ENCODE assay signal across 21 cellular contexts in genomic region chr3:155409336-155409735, GRCh38.
"Had no signal": no experiment of that assay in that cellular context is flagged by ENCODE, and none has a peak within 500 bp of the region (broad histone marks: within the 10 kb centered on the region; RNA-seq: fewer than 3 reads in every experiment).

No MANE protein-coding gene starts in this region.

- DNase-seq: islet precursor cell; left ventricle myocardium inferior; naive thymus-derived CD8-positive, alpha-beta T cell; occipital lobe; spleen; stimulated activated CD4-positive, alpha-beta T cell treated with anti-CD3 and anti-CD28 coated beads, Interleukin-4, amount 100 ng/mL, for 24 hours; stimulated activated naive CD4-positive, alpha-beta T cell treated with Interleukin-2 at 50 U/mL for 16 hours; stimulated activated naive CD8-positive, alpha-beta T cell treated with anti-CD3 and anti-CD28 coated beads, Interleukin-15, amount 100 ng/mL, for 72 hours; substantia nigra; uterus had no signal

- H3K27ac Mint-ChIP-seq: naive thymus-derived CD8-positive, alpha-beta T cell; nephron; stimulated activated effector memory CD8-positive, alpha-beta T cell treated with anti-CD3 and anti-CD28 coated beads, Interleukin-12 subunit alpha, Interleukin-12 subunit beta, amount 100 ng/mL, for 72 hours; type B pancreatic cell had no signal

- H3K4me1 ChIP-seq: left ventricle myocardium inferior, right atrium auricular region, spleen, tibial nerve, uterus had no signal

- H3K4me3 ChIP-seq: hepatocyte, left ventricle myocardium inferior, lung, right atrium auricular region, skin epidermis, spleen, tibial nerve, uterus had no signal

- H3K36me3 Mint-ChIP-seq: naive thymus-derived CD8-positive, alpha-beta T cell; stimulated activated effector memory CD8-positive, alpha-beta T cell treated with anti-CD3 and anti-CD28 coated beads, Interleukin-12 subunit alpha, Interleukin-12 subunit beta, amount 100 ng/mL, for 72 hours; type B pancreatic cell had no signal

- H3K27ac ChIP-seq: hepatocyte, left ventricle myocardium inferior, neutrophil, right atrium auricular region, skin epidermis, spleen, tibial nerve, uterus had no signal

- H3K4me1 Mint-ChIP-seq: naive thymus-derived CD8-positive, alpha-beta T cell; nephron; stimulated activated effector memory CD8-positive, alpha-beta T cell treated with anti-CD3 and anti-CD28 coated beads, Interleukin-12 subunit alpha, Interleukin-12 subunit beta, amount 100 ng/mL, for 72 hours; stimulated activated naive CD8-positive, alpha-beta T cell treated with anti-CD3 and anti-CD28 coated beads, Interleukin-15, amount 100 ng/mL, for 72 hours had no signal

- H3K27me3 Mint-ChIP-seq: stimulated activated naive CD8-positive, alpha-beta T cell treated with anti-CD3 and anti-CD28 coated beads, Interleukin-15, amount 100 ng/mL, for 72 hours; type B pancreatic cell had no signal

- H3K4me3 Mint-ChIP-seq: naive thymus-derived CD8-positive, alpha-beta T cell; nephron; neural crest cell; stimulated activated effector memory CD8-positive, alpha-beta T cell treated with anti-CD3 and anti-CD28 coated beads, Interleukin-12 subunit alpha, Interleukin-12 subunit beta, amount 100 ng/mL, for 72 hours; stimulated activated naive CD8-positive, alpha-beta T cell treated with anti-CD3 and anti-CD28 coated beads, Interleukin-15, amount 100 ng/mL, for 72 hours; type B pancreatic cell had no signal

- H3K9me3 Mint-ChIP-seq: naive thymus-derived CD8-positive, alpha-beta T cell; nephron; stimulated activated effector memory CD8-positive, alpha-beta T cell treated with anti-CD3 and anti-CD28 coated beads, Interleukin-12 subunit alpha, Interleukin-12 subunit beta, amount 100 ng/mL, for 72 hours; stimulated activated naive CD8-positive, alpha-beta T cell treated with anti-CD3 and anti-CD28 coated beads, Interleukin-15, amount 100 ng/mL, for 72 hours; type B pancreatic cell had no signal

- H3K27me3 ChIP-seq: neutrophil, right atrium auricular region, spleen, tibial nerve, uterus had no signal

- H3K36me3 ChIP-seq: left ventricle myocardium inferior, neutrophil, right atrium auricular region, spleen, tibial nerve, uterus had no signal

- H3K9me3 ChIP-seq: left ventricle myocardium inferior, neutrophil, right atrium auricular region, spleen, tibial nerve, uterus had no signal

- H2AFZ ChIP-seq: hepatocyte had no signal

- H3K4me2 ChIP-seq: hepatocyte had no signal

- ATAC-seq: sciatic nerve; stimulated activated naive CD8-positive, alpha-beta T cell treated with anti-CD3 and anti-CD28 coated beads, Interleukin-15, amount 100 ng/mL, for 72 hours had no signal

- H3K79me2 ChIP-seq: hepatocyte had no signal
